17 cellular contexts compared by ENCODE assay signal in genomic region chr3:177875786-177876476, GRCh38.
A peak's percentile ranks its signal among the peaks of the same experiment; 100 is the strongest.
DNase-seq lines count a peak whose midpoint lies in the region; ATAC-seq, FAIRE-seq and TF ChIP-seq lines count a peak whose summit lies in the region.
"Had no signal": no experiment of that assay in that cellular context is flagged by ENCODE, and none has a peak within 500 bp of the region (broad histone marks: within the 10 kb centered on the region; RNA-seq: fewer than 3 reads in every experiment).

No MANE protein-coding gene starts in this region.

- H3K9ac ChIP-seq in neural cell (ENCODE audit: low read length): no peak overlapping the region

- no peak for TF ChIP-seq RAD21 in neural cell (conservative IDR thresholded peaks at IDR 0.05)

- no peak for TF ChIP-seq CTCF in CD4-positive, alpha-beta T cell (IDR thresholded peaks at IDR 0.05)
- TF ChIP-seq CTCF in Panc1 (IDR thresholded peaks at IDR 0.05) (no peak), endothelial cell (IDR thresholded peaks at IDR 0.05; ENCODE audit: unreplicated experiment) (no peak), neural cell (IDR thresholded peaks at IDR 0.05; ENCODE audit: poor library complexity, severe bottlenecking) (no peak), D721Med (IDR thresholded peaks at IDR 0.05; ENCODE audit: insufficient read depth, missing control alignments) (no peak)

- no TSS peak for BruUV-seq in Panc1 (replicated peaks; lab: Mats Ljungman, UMichigan)

- no peak for FAIRE-seq in D721Med (lab: Jason Lieb, UNC)
- FAIRE-seq: keratinocyte had no signal

- H3K4me1 Mint-ChIP-seq in CD4-positive, alpha-beta T cell (ENCODE audit: low read depth): peaks cover 13% of the 10 kb centered on the region
- peaks cover 5% of the 10 kb centered on the region for H3K4me1 Mint-ChIP-seq in endothelial cell (ENCODE audit: unreplicated experiment)

- no peak overlapping the region for H3K4me3 Mint-ChIP-seq in CD4-positive, alpha-beta T cell
- no peak overlapping the region for H3K4me3 Mint-ChIP-seq in endothelial cell (ENCODE audit: unreplicated experiment)
- H3K4me3 Mint-ChIP-seq: activated naive CD4-positive, alpha-beta T cell treated with anti-CD3 and anti-CD28 coated beads, Interleukin-2, amount 10 ng/mL, durations not matched to agents 7 days and 5 days; CD14-positive monocyte had no signal

- TF ChIP-seq EP300 in neural cell (conservative IDR thresholded peaks at IDR 0.05; ENCODE audit: poor library complexity, severe bottlenecking): no peak

- H3K27ac ChIP-seq in CD4-positive, alpha-beta T cell (ENCODE audit: low read depth, low read length): no peak overlapping the region
- peak overlapping the region; percentile 8; the same call in 1 of the 2 replicates for H3K27ac ChIP-seq in Panc1 (ENCODE audit: low read length)
- H3K27ac ChIP-seq in neural cell (ENCODE audit: low read length): no peak overlapping the region
- H3K27ac ChIP-seq: coronary artery, gastrocnemius medialis had no signal

- no peaks in the 10 kb centered on the region for H3K4me1 ChIP-seq in Panc1 (ENCODE audit: control insufficient read depth, insufficient read depth, low read length)
- H3K4me1 ChIP-seq: gastrocnemius medialis had no signal

- H3K9me3 ChIP-seq in CD4-positive, alpha-beta T cell (ENCODE audit: control insufficient read depth, low read length): no peaks in the 10 kb centered on the region
- H3K9me3 ChIP-seq in Panc1 (ENCODE audit: control insufficient read depth, insufficient read depth, low read depth, low read length) (no peaks in the 10 kb centered on the region), neural cell (ENCODE audit: low read length) (no peaks in the 10 kb centered on the region)
- H3K9me3 ChIP-seq: gastrocnemius medialis had no signal

- H3K27me3 Mint-ChIP-seq in CD4-positive, alpha-beta T cell: no peaks in the 10 kb centered on the region
- H3K27me3 Mint-ChIP-seq in endothelial cell (ENCODE audit: unreplicated experiment): peaks cover 2% of the 10 kb centered on the region
- H3K27me3 Mint-ChIP-seq: activated naive CD4-positive, alpha-beta T cell treated with anti-CD3 and anti-CD28 coated beads, Interleukin-2, amount 10 ng/mL, durations not matched to agents 7 days and 5 days had no signal

- no peaks in the 10 kb centered on the region for H3K27me3 ChIP-seq in CD4-positive, alpha-beta T cell (ENCODE audit: control insufficient read depth, insufficient read depth, low read length)
- H3K27me3 ChIP-seq in Panc1 (ENCODE audit: control insufficient read depth, insufficient read depth, low read length): no peaks in the 10 kb centered on the region
- no peaks in the 10 kb centered on the region for H3K27me3 ChIP-seq in neural cell (ENCODE audit: insufficient read depth, low read depth, low read length)
- H3K27me3 ChIP-seq: gastrocnemius medialis had no signal

- H3K9me2 ChIP-seq in neural cell (ENCODE audit: insufficient read depth, low read length): no peaks in the 10 kb centered on the region

- ATAC-seq in CD4-positive, alpha-beta T cell (ENCODE audit: poor library complexity): peak; percentile 46
- no peak for ATAC-seq in Panc1
- ATAC-seq: gastrocnemius medialis, HCT116 had no signal

- peak overlapping the region; percentile 40 for H3K27ac Mint-ChIP-seq in CD4-positive, alpha-beta T cell
- peak overlapping the region; percentile 13 for H3K27ac Mint-ChIP-seq in endothelial cell (ENCODE audit: unreplicated experiment)
- H3K27ac Mint-ChIP-seq: activated naive CD4-positive, alpha-beta T cell treated with anti-CD3 and anti-CD28 coated beads, Interleukin-2, amount 10 ng/mL, durations not matched to agents 7 days and 5 days had no signal

- POLR2A ChIA-PET in CD4-positive, alpha-beta T cell (lab: Charles Lee): interaction anchor here (0.7 to 1.0 kb wide), 3 partner anchors 11 to 515 kb away, joined by 3 read pairs; no protein-coding TSS in a partner anchor
- POLR2A ChIA-PET in Panc1 (lab: Charles Lee): no interaction called here

- H3K36me3 ChIP-seq in Panc1 (ENCODE audit: control insufficient read depth, insufficient read depth, low read length) (no peaks in the 10 kb centered on the region), neural cell (ENCODE audit: insufficient read depth, low read length) (no peaks in the 10 kb centered on the region)
- H3K36me3 ChIP-seq: gastrocnemius medialis had no signal

- CTCF ChIA-PET in CD4-positive, alpha-beta T cell (lab: Charles Lee): no interaction called here
- CTCF ChIA-PET in Panc1 (lab: Charles Lee): no interaction called here

- in situ Hi-C loops in Panc1 (cut with HindIII; ENCODE audit: low pct_unique_long_range_greater_than_20kb, low sequenced_read_pairs): no loop called here

- no peak for DNase-seq in CD4-positive, alpha-beta T cell
- DNase-seq in Panc1 (ENCODE audit: low read depth, low spot score) (no peak), endothelial cell (ENCODE audit: low spot score) (no peak), D721Med (ENCODE audit: insufficient read length, low spot score) (no peak), NCI-H1694 treated with DMSO at 0.1 percent for 48 hours (lab: John Stamatoyannopoulos, UW) (no peak), DMS79 (lab: John Stamatoyannopoulos, UW) (no peak)
- no peak for DNase-seq in activated CD8-positive, alpha-beta memory T cell treated with anti-CD3 and anti-CD28 coated beads for 24 hours
- DNase-seq: activated naive CD4-positive, alpha-beta T cell treated with anti-CD3 and anti-CD28 coated beads, Interleukin-2, amount 10 ng/mL, durations not matched to agents 7 days and 5 days; gastrocnemius medialis; GDM1; NCI-H1092; NCI-H526 had no signal

- H3K9me3 Mint-ChIP-seq in CD4-positive, alpha-beta T cell: no peaks in the 10 kb centered on the region
- no peaks in the 10 kb centered on the region for H3K9me3 Mint-ChIP-seq in endothelial cell (ENCODE audit: unreplicated experiment)

- no peak overlapping the region for H3K4me3 ChIP-seq in Panc1 (ENCODE audit: low read depth in 2 of 2, low read length in 2 of 2)
- H3K4me3 ChIP-seq in neural cell (ENCODE audit: low read length): no peak overlapping the region
- H3K4me3 ChIP-seq: coronary artery, gastrocnemius medialis had no signal

- no peaks in the 10 kb centered on the region for H3K79me2 ChIP-seq in neural cell (replicated peaks; ENCODE audit: insufficient read depth, low read length)

- intact Hi-C loops in CD4-positive, alpha-beta T cell (cut with DNase I, micrococcal nuclease): no loop called here
- intact Hi-C loops in Panc1 (cut with micrococcal nuclease; ENCODE audit: unreplicated experiment): no loop called here

- no peaks in the 10 kb centered on the region for H3F3A ChIP-seq in neural cell (ENCODE audit: insufficient read depth, low read length, poor library complexity, severe bottlenecking)

- H4K20me1 ChIP-seq in neural cell (ENCODE audit: insufficient read depth): no peaks in the 10 kb centered on the region

- H2AFZ ChIP-seq in neural cell (ENCODE audit: low read depth, low read length): no peak overlapping the region

- H3K4me2 ChIP-seq in neural cell (ENCODE audit: low read length): no peak overlapping the region

- H3K36me3 Mint-ChIP-seq in CD4-positive, alpha-beta T cell (ENCODE audit: low read depth): no peaks in the 10 kb centered on the region
- no peaks in the 10 kb centered on the region for H3K36me3 Mint-ChIP-seq in endothelial cell (ENCODE audit: low read depth, unreplicated experiment)
- H3K36me3 Mint-ChIP-seq: activated naive CD4-positive, alpha-beta T cell treated with anti-CD3 and anti-CD28 coated beads, Interleukin-2, amount 10 ng/mL, durations not matched to agents 7 days and 5 days; CD14-positive monocyte had no signal

TF ChIP-seq in neural cell, 6 proteins besides CTCF, POLR2A, EP300 and RAD21:
- no peak for TF ChIP-seq POLR2AphosphoS5 (IDR thresholded peaks at IDR 0.05)
- peak; percentile 14 for TF ChIP-seq SMC3 (conservative IDR thresholded peaks at IDR 0.05; ENCODE audit: poor library complexity)
